ENCODE assay signal across 8 cellular contexts in the genomic region with DNA sequence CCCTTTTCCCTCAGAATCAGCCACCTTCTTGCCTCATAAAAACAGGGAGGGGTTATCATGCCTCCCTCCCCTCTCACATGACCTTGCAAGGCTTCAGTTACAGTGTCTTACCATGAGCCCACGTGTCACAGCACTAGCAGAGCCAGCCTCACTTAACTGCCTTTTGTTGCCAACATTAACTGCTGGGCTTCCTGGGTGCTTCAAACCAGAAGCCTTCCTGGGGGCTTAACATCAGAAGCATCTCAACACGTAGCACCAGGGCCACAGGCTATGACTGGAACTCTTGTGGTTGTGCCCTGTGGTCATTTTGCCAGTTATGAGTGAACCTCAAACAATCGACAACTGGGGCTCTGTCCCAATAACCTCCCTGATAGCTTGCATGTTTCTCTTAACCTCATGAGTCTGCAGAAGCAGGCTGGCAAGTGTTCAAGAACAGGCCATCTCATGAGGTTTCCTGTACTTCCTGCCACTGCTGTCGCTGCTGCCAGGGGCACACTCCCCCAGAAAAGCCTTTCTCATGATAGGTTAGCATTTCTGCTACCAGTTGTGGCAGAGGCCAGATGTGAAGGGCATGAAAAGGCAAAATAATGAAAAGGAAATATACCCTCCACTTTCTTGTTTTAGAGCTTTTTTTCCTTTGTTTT.
DNase-seq lines count a peak whose midpoint lies in the region; ATAC-seq and TF ChIP-seq lines count a peak whose summit lies in the region.

No MANE protein-coding gene starts in this region.

- POLR2A ChIA-PET in activated CD8-positive, alpha-beta T cell treated with anti-CD3 and anti-CD28 coated beads, Interleukin-2, amount 10 ng/mL, durations not matched to agents 7 days and 5 days (lab: Charles Lee) = interaction anchor here (0.6 to 0.8 kb wide), 2 partner anchors 11 to 43 kb away, joined by 3 read pairs; no protein-coding TSS in a partner anchor

- CTCF ChIA-PET in activated CD8-positive, alpha-beta T cell treated with anti-CD3 and anti-CD28 coated beads, Interleukin-2, amount 10 ng/mL, durations not matched to agents 7 days and 5 days (lab: Charles Lee) = interaction anchor here (1.1 to 1.5 kb wide), 2 partner anchors 18 to 137 kb away, joined by 3 read pairs; no protein-coding TSS in a partner anchor

- no peaks in the 10 kb centered on the region for H3K9me3 Mint-ChIP-seq in activated CD8-positive, alpha-beta T cell treated with anti-CD3 and anti-CD28 coated beads, Interleukin-2, amount 10 ng/mL, durations not matched to agents 7 days and 5 days (ENCODE audit: insufficient read depth)

- H3K27me3 Mint-ChIP-seq in activated CD8-positive, alpha-beta T cell treated with anti-CD3 and anti-CD28 coated beads, Interleukin-2, amount 10 ng/mL, durations not matched to agents 7 days and 5 days (ENCODE audit: low read depth) = no peaks in the 10 kb centered on the region

- H3K4me1 ChIP-seq in esophagus squamous epithelium (peaks cover 6 to 10% (median 8%) of the 10 kb centered on the region in 3 donors), spleen (peaks cover 5 to 35% (median 23%) of the 10 kb centered on the region in 6 donors)

- peak in 1 of 4 donors; percentile 14 for TF ChIP-seq POLR2A in esophagus squamous epithelium (IDR thresholded peaks at IDR 0.05)
- no peak for TF ChIP-seq POLR2A in spleen (IDR thresholded peaks at IDR 0.05)

- peak overlapping the region; percentile 39 for H3K4me3 Mint-ChIP-seq in activated CD8-positive, alpha-beta T cell treated with anti-CD3 and anti-CD28 coated beads, Interleukin-2, amount 10 ng/mL, durations not matched to agents 7 days and 5 days

- intact Hi-C loops in esophagus squamous epithelium (cut with DNase I) (no loop called here), spleen (cut with DNase I; ENCODE audit: low total_unique reads) (no loop called here)

- peak; percentile 73 for ATAC-seq in GM21529 (IDR thresholded peaks at IDR 0.05; ENCODE audit: unreplicated experiment)
- ATAC-seq in activated CD8-positive, alpha-beta T cell treated with anti-CD3 and anti-CD28 coated beads, Interleukin-2, amount 10 ng/mL, durations not matched to agents 7 days and 5 days = peak; percentile 93
- no peak for ATAC-seq in GM21515 (IDR thresholded peaks at IDR 0.05; ENCODE audit: unreplicated experiment)

- peak overlapping the region in 3 of 4 donors; percentile 14 to 62 (median 59) for H3K27ac ChIP-seq in esophagus squamous epithelium
- H3K27ac ChIP-seq in spleen = peak overlapping the region; percentile 37 to 91 (median 80)

- H3K36me3 ChIP-seq in esophagus squamous epithelium = no peaks in the 10 kb centered on the region
- no peaks in the 10 kb centered on the region for H3K36me3 ChIP-seq in spleen

- peaks cover 31% of the 10 kb centered on the region for H3K4me1 Mint-ChIP-seq in activated CD8-positive, alpha-beta T cell treated with anti-CD3 and anti-CD28 coated beads, Interleukin-2, amount 10 ng/mL, durations not matched to agents 7 days and 5 days (ENCODE audit: low read depth)

- no peaks in the 10 kb centered on the region for H3K27me3 ChIP-seq in esophagus squamous epithelium
- no peaks in the 10 kb centered on the region for H3K27me3 ChIP-seq in spleen (replicated peaks in 1 of 7)

- peak overlapping the region; percentile 98 for H3K27ac Mint-ChIP-seq in activated CD8-positive, alpha-beta T cell treated with anti-CD3 and anti-CD28 coated beads, Interleukin-2, amount 10 ng/mL, durations not matched to agents 7 days and 5 days

- peaks cover 5% of the 10 kb centered on the region for H3K36me3 Mint-ChIP-seq in activated CD8-positive, alpha-beta T cell treated with anti-CD3 and anti-CD28 coated beads, Interleukin-2, amount 10 ng/mL, durations not matched to agents 7 days and 5 days (ENCODE audit: low read depth)

- no peak overlapping the region for H3K4me3 ChIP-seq in esophagus squamous epithelium
- H3K4me3 ChIP-seq in spleen = peak overlapping the region in 1 of 8 donors; percentile 15

- 36 to 37% methylated on average over 2 to 3 of the region's 4 CpGs for WGBS in esophagus squamous epithelium, 2 donors
- 1 to 7% (median 2%) methylated on average over 4 of the region's 4 CpGs for WGBS in spleen, 5 donors

- DNase-seq in Ammon's horn (ENCODE audit: low spot score) (peak; percentile 54), MV-4-11 (lab: John Stamatoyannopoulos, UW) (peak; percentile 100), esophagus squamous epithelium (lab: John Stamatoyannopoulos, UW) (no peak), spleen (peak; percentile 85), NCI-H446 (lab: John Stamatoyannopoulos, UW) (no peak)
- DNase-seq in activated CD8-positive, alpha-beta T cell treated with anti-CD3 and anti-CD28 coated beads, Interleukin-2, amount 10 ng/mL, durations not matched to agents 7 days and 5 days = peak; percentile 85

- H3K9me3 ChIP-seq in esophagus squamous epithelium = no peaks in the 10 kb centered on the region
- H3K9me3 ChIP-seq in spleen = no peaks in the 10 kb centered on the region

- TF ChIP-seq CTCF in esophagus squamous epithelium (IDR thresholded peaks at IDR 0.05) (no peak), spleen (IDR thresholded peaks at IDR 0.05 in 8 of 11, conservative IDR thresholded peaks at IDR 0.05 in 3 of 11) (no peak)

Comparison
In these comparisons a context has a peak if more than half of its experiments do, and no peak if none do; other contexts are left out.
1. DNase-seq: peak in Ammon's horn (single experiment), MV-4-11 (single experiment), activated CD8-positive, alpha-beta T cell treated with anti-CD3 and anti-CD28 coated beads, Interleukin-2, amount 10 ng/mL, durations not matched to agents 7 days and 5 days (single experiment) and spleen (single experiment); none in esophagus squamous epithelium (single experiment) and NCI-H446 (0 of 2).